Comparison of ENCODE assay signal across 9 cellular contexts in the genomic region with DNA sequence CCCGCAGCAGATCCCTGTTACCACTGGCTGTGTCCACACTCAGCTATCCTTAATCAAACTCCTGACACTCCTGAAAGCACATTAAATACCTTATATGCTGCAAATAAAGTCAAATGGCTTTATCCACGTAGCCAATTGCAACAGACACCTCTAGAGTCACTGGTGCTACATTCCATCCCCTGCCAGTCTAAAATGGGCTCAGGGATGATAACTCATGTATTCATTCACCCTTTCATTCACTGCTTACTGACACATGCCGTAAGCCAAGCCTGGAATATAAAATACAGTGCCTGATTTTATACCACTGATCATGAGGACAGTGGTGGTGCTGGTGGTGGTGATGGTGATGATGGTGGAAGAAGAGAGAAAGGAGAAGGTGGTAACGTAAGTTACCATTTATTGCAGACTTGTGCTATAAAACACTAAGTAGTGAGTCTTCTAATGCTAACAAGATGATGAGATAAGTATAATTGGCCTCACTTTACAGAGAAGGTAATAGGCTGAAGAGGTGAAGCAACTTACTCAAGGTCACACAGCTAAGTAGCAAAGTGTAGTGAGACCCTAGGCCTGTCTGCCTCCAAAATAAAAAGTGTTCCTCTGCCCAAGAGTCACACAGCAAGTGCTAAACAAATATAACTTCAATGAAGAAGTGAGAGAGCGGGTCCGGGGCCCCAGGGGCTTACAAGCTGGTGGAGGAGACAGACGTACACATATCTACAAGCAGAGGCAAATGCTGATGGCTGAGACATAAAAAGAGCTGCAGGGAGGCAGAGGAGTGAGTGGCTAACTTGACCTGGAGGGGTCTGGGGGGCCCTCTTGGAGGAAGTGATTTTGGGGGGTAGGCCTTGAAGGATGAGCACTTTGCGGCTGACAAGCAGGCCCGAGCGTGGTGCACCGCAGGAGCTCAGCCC. TPM values are rescaled to one million over a fixed set of nuclear protein-coding genes. Genes with fewer than 3 reads are reported as not detected.
DNase-seq lines count a peak whose midpoint lies in the region; TF ChIP-seq lines count a peak whose summit lies in the region.
"Had no signal": no experiment of that assay in that cellular context is flagged by ENCODE, and none has a peak within 500 bp of the region (broad histone marks: within the 10 kb centered on the region; RNA-seq: fewer than 3 reads in every experiment).

No MANE protein-coding gene starts in this region.

- H3K4me1 Mint-ChIP-seq in activated T-cell treated with anti-CD3 and anti-CD28 coated beads, Interleukin-2, amount 50 U/mL, for 24 hours (ENCODE audit: low read depth): peaks cover 41% of the 10 kb centered on the region
- H3K4me1 Mint-ChIP-seq in type B pancreatic cell (ENCODE audit: unreplicated experiment): peaks cover 20% of the 10 kb centered on the region

- H3K4me1 ChIP-seq in adrenal gland (replicated peaks in 1 of 2): peaks cover 35 to 44% of the 10 kb centered on the region in 2 donors

- H3K4me3 Mint-ChIP-seq in activated T-cell treated with anti-CD3 and anti-CD28 coated beads, Interleukin-2, amount 50 U/mL, for 24 hours: peak overlapping the region; percentile 81
- peak overlapping the region; percentile 91 for H3K4me3 Mint-ChIP-seq in type B pancreatic cell

- intact Hi-C loops in adrenal gland (cut with DNase I): no loop called here
- intact Hi-C loops in lower leg skin (cut with DNase I; ENCODE audit: low total_unique reads): no loop called here

- H3K36me3 Mint-ChIP-seq in activated T-cell treated with anti-CD3 and anti-CD28 coated beads, Interleukin-2, amount 50 U/mL, for 24 hours (ENCODE audit: low read depth): peaks cover 13% of the 10 kb centered on the region
- H3K36me3 Mint-ChIP-seq in type B pancreatic cell: no peaks in the 10 kb centered on the region

- no peak for TF ChIP-seq POLR2A in adrenal gland (IDR thresholded peaks at IDR 0.05)
- no peak for TF ChIP-seq POLR2A in lower leg skin (IDR thresholded peaks at IDR 0.05)

- H3K27ac ChIP-seq in adrenal gland: peak overlapping the region in 4 of 5 donors; percentile 59 to 88 (median 78)

- peak overlapping the region; percentile 42 to 89 (median 68) for H3K4me3 ChIP-seq in adrenal gland
- H3K4me3 ChIP-seq in lower leg skin (ENCODE audit: low read depth, poor library complexity, severe bottlenecking): peak overlapping the region; percentile 74

- DNase-seq in activated T-cell treated with anti-CD3 and anti-CD28 coated beads, Interleukin-2, amount 50 U/mL, for 24 hours: peak; percentile 34
- DNase-seq in activated T-cell treated with anti-CD3 and anti-CD28 coated beads, Interleukin-2, amount 50 U/mL, for 1 hour: no peak
- DNase-seq in adrenal gland (peak in 1 of 7 donors; percentile 4), lower leg skin (ENCODE audit: low spot score in 2 of 2) (peak in 1 of 2 donors; percentile 2), type B pancreatic cell (ENCODE audit: extremely low spot score, unreplicated experiment) (no peak), NCI-H2227 treated with DMSO at 0.1 percent for 48 hours (lab: John Stamatoyannopoulos, UW) (no peak), DMS79 treated with DMSO at 0.1 percent for 48 hours (lab: John Stamatoyannopoulos, UW) (no peak)
- no peak for DNase-seq in stimulated activated CD4-positive, alpha-beta T cell treated with anti-CD3 and anti-CD28 coated beads, Interleukin-2, amount 100 ng/mL, for 24 hours
- DNase-seq: activated gamma-delta T cell had no signal

- TF ChIP-seq CTCF in adrenal gland (IDR thresholded peaks at IDR 0.05): no peak
- no peak for TF ChIP-seq CTCF in lower leg skin (IDR thresholded peaks at IDR 0.05)
- TF ChIP-seq CTCF in type B pancreatic cell (conservative IDR thresholded peaks at IDR 0.05): no peak

- no peaks in the 10 kb centered on the region for H3K9me3 ChIP-seq in adrenal gland (replicated peaks in 1 of 3)

- no peaks in the 10 kb centered on the region for H3K27me3 ChIP-seq in adrenal gland

- no peaks in the 10 kb centered on the region for H3K36me3 ChIP-seq in adrenal gland (replicated peaks in 1 of 2)

- peaks cover 8% of the 10 kb centered on the region for H3K27me3 Mint-ChIP-seq in activated T-cell treated with anti-CD3 and anti-CD28 coated beads, Interleukin-2, amount 50 U/mL, for 24 hours
- peaks cover 21% of the 10 kb centered on the region for H3K27me3 Mint-ChIP-seq in type B pancreatic cell

- peak overlapping the region; percentile 59 for H3K27ac Mint-ChIP-seq in activated T-cell treated with anti-CD3 and anti-CD28 coated beads, Interleukin-2, amount 50 U/mL, for 24 hours
- H3K27ac Mint-ChIP-seq in type B pancreatic cell: peak overlapping the region; percentile 61

- 41 to 58% (median 44%) methylated on average over 7 to 11 of the region's 11 CpGs for WGBS in adrenal gland, 4 donors
- 38% methylated on average over 11 of the region's 11 CpGs for WGBS in lower leg skin, 2 donors

- H3K9me3 Mint-ChIP-seq in activated T-cell treated with anti-CD3 and anti-CD28 coated beads, Interleukin-2, amount 50 U/mL, for 24 hours: no peaks in the 10 kb centered on the region
- no peaks in the 10 kb centered on the region for H3K9me3 Mint-ChIP-seq in type B pancreatic cell

RNA-seq across cellular contexts. Expression of a gene that starts 1.2 kb away (rescaled TPM):
- total RNA-seq in adrenal gland: 10 to 100 TPM; 11.0 to 30.9 (median 17.8) TPM
- polyA plus RNA-seq in adrenal gland: 1 to 10 TPM; 4.8 to 9.3 (median 5.9) TPM
- 10 to 100 TPM in 1 of 4 donors, 1 to 10 TPM in 3; 9.1 to 14.6 (median 9.7) TPM for total RNA-seq in lower leg skin
- total RNA-seq in type B pancreatic cell (ENCODE audit: low replicate concordance): 5.8 and 8.6 TPM in 2 replicates
